ENCODE assay signal across 15 cellular contexts in genomic region chr16:27110524-27110896, GRCh38. TPM values are rescaled to one million over a fixed set of nuclear protein-coding genes. Genes with fewer than 3 reads are reported as not detected.
DNase-seq lines count a peak whose midpoint lies in the region; ATAC-seq and TF ChIP-seq lines count a peak whose summit lies in the region.
"Had no signal": no experiment of that assay in that cellular context is flagged by ENCODE, and none has a peak within 500 bp of the region (broad histone marks: within the 10 kb centered on the region; RNA-seq: fewer than 3 reads in every experiment).

No MANE protein-coding gene starts in this region.

- 26 to 28% methylated on average over 6 to 7 of the region's 7 CpGs for WGBS in heart right ventricle, 2 donors

- ATAC-seq in heart right ventricle = no peak
- no peak for ATAC-seq in left lobe of liver

- H3K27ac Mint-ChIP-seq in mesothelial cell of epicardium = no peak overlapping the region

- H3K27ac ChIP-seq in heart right ventricle = peak overlapping the region in 9 of 10 donors; percentile 26 to 71 (median 59)
- no peak overlapping the region for H3K27ac ChIP-seq in right atrium auricular region
- peak overlapping the region; percentile 97 for H3K27ac ChIP-seq in SK-N-MC
- peak overlapping the region; percentile 44 for H3K27ac ChIP-seq in vagina
- H3K27ac ChIP-seq: PC-9 had no signal

- no peaks in the 10 kb centered on the region for H3K36me3 Mint-ChIP-seq in mesothelial cell of epicardium

- peak in 1 of 2 donors; percentile 15 for DNase-seq in heart right ventricle
- DNase-seq in right atrium auricular region (ENCODE audit: low spot score) = no peak
- DNase-seq in SK-N-MC (ENCODE audit: low read depth, low spot score) = no peak
- no peak for DNase-seq in mesothelial cell of epicardium (ENCODE audit: low spot score in 2 of 2, unreplicated experiment in 2 of 2)
- peak in 1 of 2 donors; percentile 62 for DNase-seq in vagina (ENCODE audit: extremely low spot score in 2 of 2)
- no peak for DNase-seq in left lobe of liver (ENCODE audit: low spot score)
- no peak for DNase-seq in NCI-H526 treated with DMSO at 0.1 percent for 48 hours (lab: John Stamatoyannopoulos, UW)
- DNase-seq in NCI-H1930 (lab: John Stamatoyannopoulos, UW) = no peak
- DNase-seq: activated CD4-positive, alpha-beta T cell treated with anti-CD3 and anti-CD28 coated beads, Interleukin-2, amount 50 U/mL, for 4 hours; NCI-H1092; PC-9 had no signal

- no peaks in the 10 kb centered on the region for H3K9me3 Mint-ChIP-seq in mesothelial cell of epicardium

- TF ChIP-seq CTCF in heart right ventricle (IDR thresholded peaks at IDR 0.05) (no peak), right atrium auricular region (IDR thresholded peaks at IDR 0.05) (no peak), mesothelial cell of epicardium (IDR thresholded peaks at IDR 0.05; ENCODE audit: unreplicated experiment) (no peak), vagina (IDR thresholded peaks at IDR 0.05) (no peak)

- H3K4me3 Mint-ChIP-seq in mesothelial cell of epicardium = peak overlapping the region; percentile 71

- peaks cover 0 to 12% (median 8%) of the 10 kb centered on the region in 9 donors for H3K4me1 ChIP-seq in heart right ventricle
- H3K4me1 ChIP-seq in right atrium auricular region = peaks cover 0 to 12% of the 10 kb centered on the region in 2 donors
- peaks cover 9% of the 10 kb centered on the region for H3K4me1 ChIP-seq in vagina

- H3K36me3 ChIP-seq in heart right ventricle = no peaks in the 10 kb centered on the region
- no peaks in the 10 kb centered on the region for H3K36me3 ChIP-seq in right atrium auricular region
- H3K36me3 ChIP-seq in SK-N-MC (ENCODE audit: insufficient read depth, low read length) = no peaks in the 10 kb centered on the region
- no peaks in the 10 kb centered on the region for H3K36me3 ChIP-seq in vagina

- no peak for TF ChIP-seq POLR2A in vagina (IDR thresholded peaks at IDR 0.05)

- H3K9me3 ChIP-seq in heart right ventricle (no peaks in the 10 kb centered on the region), right atrium auricular region (no peaks in the 10 kb centered on the region), SK-N-MC (ENCODE audit: low read depth, low read length) (no peaks in the 10 kb centered on the region), vagina (no peaks in the 10 kb centered on the region)

- intact Hi-C loops in heart right ventricle (cut with DNase I) = loop anchor here in 3 of 10 donors (5.0 to 10.0 kb wide), 2 partner anchors 1273 to 1286 kb away; no protein-coding TSS in a partner anchor
- intact Hi-C loops in vagina (cut with DNase I) = no loop called here

- H3K4me3 ChIP-seq in heart right ventricle (peak overlapping the region in 8 of 10 donors; percentile 16 to 45 (median 32)), right atrium auricular region (no peak overlapping the region), SK-N-MC (peak overlapping the region; percentile 78), vagina (peak overlapping the region; percentile 27 to 33)
- H3K4me3 ChIP-seq: PC-9 had no signal

- peaks cover 5% of the 10 kb centered on the region for H3K4me1 Mint-ChIP-seq in mesothelial cell of epicardium

- H3K9ac ChIP-seq in SK-N-MC (ENCODE audit: insufficient read length) = peak overlapping the region; percentile 75

- peaks cover 0 to 42% (median 11%) of the 10 kb centered on the region in 7 donors for H3K27me3 ChIP-seq in heart right ventricle
- H3K27me3 ChIP-seq in right atrium auricular region = no peaks in the 10 kb centered on the region
- H3K27me3 ChIP-seq in vagina = no peaks in the 10 kb centered on the region

- peaks cover 30% of the 10 kb centered on the region for H3K27me3 Mint-ChIP-seq in mesothelial cell of epicardium (ENCODE audit: low read depth)

RNA-seq across cellular contexts. Expression of gene C16orf82, which starts 43.8 kb away (rescaled TPM):
- total RNA-seq in heart right ventricle (not detected), right atrium auricular region (not detected), mesothelial cell of epicardium (not detected in 3 replicates), vagina (not detected), left lobe of liver (not detected)
- not detected for polyA plus RNA-seq in heart right ventricle
- total RNA-seq: bronchial epithelial cell, left ventricle myocardium superior, omental fat pad, PC-9, ureter had no signal

Comparison
In these comparisons a context has a peak if more than half of its experiments do, and no peak if none do; other contexts are left out.
1. H3K27ac ChIP-seq: peak in heart right ventricle (9 of 10), SK-N-MC (single experiment) and vagina (single experiment); none in right atrium auricular region (0 of 2).
2. H3K4me3 ChIP-seq: peak in heart right ventricle (8 of 10), SK-N-MC (single experiment) and vagina (2 of 2); none in right atrium auricular region (0 of 2).